ENCODE assay signal across 17 cellular contexts in the genomic region with DNA sequence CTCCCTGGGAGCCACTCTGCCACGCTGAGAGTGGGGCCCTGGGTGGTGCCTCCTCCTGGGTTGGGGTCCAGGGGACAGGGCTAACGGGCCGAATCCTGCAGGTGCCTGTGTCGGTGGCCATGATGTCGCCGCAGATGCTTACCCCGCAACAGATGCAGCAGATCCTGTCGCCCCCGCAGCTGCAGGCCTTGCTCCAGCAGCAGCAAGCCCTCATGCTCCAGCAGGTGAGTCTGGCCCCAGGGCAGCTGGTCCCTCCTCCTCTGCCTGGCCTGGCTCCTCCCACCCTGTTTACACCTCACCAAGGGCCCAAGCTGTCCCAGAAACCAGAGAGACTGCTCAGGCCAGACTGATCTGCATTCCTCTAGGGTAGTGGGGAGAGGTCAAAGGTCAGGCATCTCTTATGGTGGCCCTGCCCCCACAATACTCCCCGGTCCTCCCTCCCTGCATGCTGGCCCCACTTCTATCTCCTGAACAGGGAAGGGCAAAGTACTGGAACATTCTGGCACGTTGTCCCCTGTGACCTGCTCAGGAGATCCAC. TPM values are rescaled to one million over a fixed set of nuclear protein-coding genes. Genes with fewer than 3 reads are reported as not detected.
DNase-seq lines count a peak whose midpoint lies in the region; ATAC-seq, FAIRE-seq and TF ChIP-seq lines count a peak whose summit lies in the region.
"Had no signal": no experiment of that assay in that cellular context is flagged by ENCODE, and none has a peak within 500 bp of the region (broad histone marks: within the 10 kb centered on the region; RNA-seq: fewer than 3 reads in every experiment).

No MANE protein-coding gene starts in this region.

- TF ChIP-seq CTCF in breast epithelium (IDR thresholded peaks at IDR 0.05) (no peak), MCF 10A (IDR thresholded peaks at IDR 0.05; ENCODE audit: unreplicated experiment) (no peak), K562 (IDR thresholded peaks at IDR 0.05 in 2 of 3, conservative IDR thresholded peaks at IDR 0.05 in 1 of 3; ENCODE audit: insufficient read depth in 2 of 3, low read depth in 1 of 3, low read length in 3 of 3) (no peak), left lung (IDR thresholded peaks at IDR 0.05) (no peak), type B pancreatic cell (conservative IDR thresholded peaks at IDR 0.05) (no peak)

- H3K36me3 ChIP-seq in breast epithelium (peaks cover under 1% of the 10 kb centered on the region), K562 (ENCODE audit: control insufficient read depth, insufficient read depth, low read length) (peaks cover 20% of the 10 kb centered on the region; the same call in 2 of the 3 replicates), left lung (peaks cover 0 to 46% of the 10 kb centered on the region in 2 donors)

- DNase-seq in breast epithelium (ENCODE audit: low spot score in 2 of 2) (peak; percentile 71 to 76), MCF 10A (ENCODE audit: unreplicated experiment) (no peak), K562 (ENCODE audit: extremely low read depth in 1 of 4, low spot score in 3 of 4) (no peak), left lung (no peak), type B pancreatic cell (ENCODE audit: extremely low spot score, unreplicated experiment) (no peak)
- no peak for DNase-seq in activated T-cell treated with anti-CD3 and anti-CD28 coated beads, Interleukin-2, amount 50 U/mL, for 24 hours
- no peak for DNase-seq in stimulated activated CD4-positive, alpha-beta T cell treated with anti-CD3 and anti-CD28 coated beads, Interleukin-15, amount 100 ng/mL, for 24 hours
- DNase-seq: activated CD4-positive, CD25-positive, alpha-beta regulatory T cell treated with anti-CD3 and anti-CD28 coated beads, Interleukin-2, amount 50 U/mL, for 72 hours; activated CD8-positive, alpha-beta memory T cell treated with anti-CD3 and anti-CD28 coated beads, Interleukin-2, amount 50 U/mL, for 4 hours; caudate nucleus; PC-3; T-cell had no signal

- ATAC-seq in K562: peak; percentile 56
- ATAC-seq in left lung: peak; percentile 71
- no peak for ATAC-seq in HG02852 (IDR thresholded peaks at IDR 0.05; ENCODE audit: unreplicated experiment)
- ATAC-seq: PC-3, T-cell had no signal

- H3K9me3 ChIP-seq in breast epithelium (no peaks in the 10 kb centered on the region), K562 (replicated peaks; ENCODE audit: control insufficient read depth, insufficient read depth, low read depth, low read length) (no peaks in the 10 kb centered on the region), left lung (no peaks in the 10 kb centered on the region)
- H3K9me3 ChIP-seq: HAP-1 had no signal

- peaks cover 16% of the 10 kb centered on the region for H3K36me3 Mint-ChIP-seq in MCF 10A (ENCODE audit: insufficient read depth, unreplicated experiment)
- H3K36me3 Mint-ChIP-seq in type B pancreatic cell: peaks cover 15% of the 10 kb centered on the region
- peaks cover 29% of the 10 kb centered on the region for H3K36me3 Mint-ChIP-seq in activated T-cell treated with anti-CD3 and anti-CD28 coated beads, Interleukin-2, amount 50 U/mL, for 24 hours (ENCODE audit: low read depth)

- in situ Hi-C loops in K562 (cut with MboI): no loop called here

- no peak overlapping the region for H3K4me3 ChIP-seq in breast epithelium
- H3K4me3 ChIP-seq in K562: no peak overlapping the region
- H3K4me3 ChIP-seq in left lung: no peak overlapping the region
- H3K4me3 ChIP-seq: HAP-1 had no signal

- no peaks in the 10 kb centered on the region for H3K9me3 Mint-ChIP-seq in MCF 10A (ENCODE audit: unreplicated experiment)
- H3K9me3 Mint-ChIP-seq in type B pancreatic cell: no peaks in the 10 kb centered on the region
- H3K9me3 Mint-ChIP-seq in activated T-cell treated with anti-CD3 and anti-CD28 coated beads, Interleukin-2, amount 50 U/mL, for 24 hours: no peaks in the 10 kb centered on the region
- H3K9me3 Mint-ChIP-seq: activated naive CD4-positive, alpha-beta T cell treated with anti-CD3 and anti-CD28 coated beads, Interleukin-2, amount 50 U/mL, for 24 hours; neural crest cell; T-cell had no signal

- peak overlapping the region in 1 of 2 experiments; percentile 15; a peak in 1 of 4 replicates for H3K9ac ChIP-seq in K562 (ENCODE audit: insufficient read depth in 1 of 2, low read depth in 2 of 2, low read length in 2 of 2)

- H3K4me1 Mint-ChIP-seq in MCF 10A (ENCODE audit: insufficient read depth, unreplicated experiment) (peaks cover 15% of the 10 kb centered on the region), type B pancreatic cell (ENCODE audit: unreplicated experiment) (peaks cover 58% of the 10 kb centered on the region)
- no peaks in the 10 kb centered on the region for H3K4me1 Mint-ChIP-seq in activated T-cell treated with anti-CD3 and anti-CD28 coated beads, Interleukin-2, amount 50 U/mL, for 24 hours (ENCODE audit: low read depth)
- H3K4me1 Mint-ChIP-seq: activated naive CD4-positive, alpha-beta T cell treated with anti-CD3 and anti-CD28 coated beads, Interleukin-2, amount 50 U/mL, for 24 hours had no signal

- no TSS peak for BruUV-seq in MCF 10A (replicated peaks; lab: Mats Ljungman, UMichigan)
- no TSS peak for BruUV-seq in K562 (replicated peaks; lab: Mats Ljungman, UMichigan)

- H3K27ac Mint-ChIP-seq in MCF 10A (ENCODE audit: low read depth, unreplicated experiment) (no peak overlapping the region), type B pancreatic cell (peak overlapping the region; percentile 76)
- no peak overlapping the region for H3K27ac Mint-ChIP-seq in activated T-cell treated with anti-CD3 and anti-CD28 coated beads, Interleukin-2, amount 50 U/mL, for 24 hours
- H3K27ac Mint-ChIP-seq: activated naive CD4-positive, alpha-beta T cell treated with anti-CD3 and anti-CD28 coated beads, Interleukin-2, amount 50 U/mL, for 24 hours; T-cell had no signal

- H3K27me3 ChIP-seq in breast epithelium (no peaks in the 10 kb centered on the region), K562 (ENCODE audit: control insufficient read depth in 2 of 2, insufficient read depth in 2 of 2, low read length in 2 of 2) (no peaks in the 10 kb centered on the region), left lung (no peaks in the 10 kb centered on the region)

- no peak for FAIRE-seq in K562 (lab: Jason Lieb, UNC)
- FAIRE-seq: endometrium had no signal

- H3K4me1 ChIP-seq in breast epithelium: peaks cover 0 to 3% of the 10 kb centered on the region in 2 donors
- peaks cover under 1 to 16% of the 10 kb centered on the region in 2 experiments; a peak in 1 of 5 replicates for H3K4me1 ChIP-seq in K562 (replicated peaks in 1 of 2; ENCODE audit: control insufficient read depth in 2 of 2, insufficient read depth in 2 of 2, low read length in 2 of 2)
- H3K4me1 ChIP-seq in left lung: no peaks in the 10 kb centered on the region
- H3K4me1 ChIP-seq: HAP-1 had no signal

- intact Hi-C loops in breast epithelium (cut with DNase I; ENCODE audit: low total_unique reads): loop anchor here (10.0 kb wide), 1 partner anchor 120 kb away; no protein-coding TSS in a partner anchor
- intact Hi-C loops in MCF 10A (cut with micrococcal nuclease): no loop called here
- intact Hi-C loops in K562 (cut with micrococcal nuclease): no loop called here
- intact Hi-C loops in left lung (cut with DNase I): no loop called here

- CTCF ChIA-PET in MCF 10A (lab: Yijun Ruan, JAX): interaction anchor here (1.2 to 1.5 kb wide), 2 partner anchors 164 to 216 kb away, joined by 3 to 6 read pairs; no protein-coding TSS in a partner anchor
- CTCF ChIA-PET in K562 (lab: Yijun Ruan, JAX; ENCODE audit: low intra/inter-chr PET ratio): no interaction called here

- H3K9me1 ChIP-seq in K562 (ENCODE audit: control insufficient read depth, insufficient read depth, low read length): no peaks in the 10 kb centered on the region

- H3K27ac ChIP-seq in breast epithelium: peak overlapping the region; percentile 40 to 48
- no peak overlapping the region for H3K27ac ChIP-seq in K562 (ENCODE audit: extremely low read depth, low read depth, low read length)
- no peak overlapping the region for H3K27ac ChIP-seq in left lung

- TF ChIP-seq POLR2A in breast epithelium (IDR thresholded peaks at IDR 0.05) (no peak), K562 (conservative IDR thresholded peaks at IDR 0.05) (no peak)

- H2AFZ ChIP-seq in K562 (ENCODE audit: low read depth, low read length): no peak overlapping the region

- TF ChIP-seq RAD21 in K562 (CRISPR knock-in tag; conservative IDR thresholded peaks at IDR 0.05 in 1 of 2, IDR thresholded peaks at IDR 0.05 in 1 of 2): no peak

- 82% methylated on average over 11 of the region's 11 CpGs for WGBS in K562 (ENCODE audit: insufficient coverage, low coverage, missing lambda C conversion rate)

- H3K4me2 ChIP-seq in K562 (ENCODE audit: insufficient read depth, low read length): no peak overlapping the region

- 0 out of 2 replicates have a peak, but pooled peaks cover 3% of the 10 kb centered on the region for H4K20me1 ChIP-seq in K562 (replicated peaks; ENCODE audit: control insufficient read depth, insufficient read depth, low read length)

- H3K4me3 Mint-ChIP-seq in MCF 10A (ENCODE audit: unreplicated experiment) (no peak overlapping the region), type B pancreatic cell (no peak overlapping the region)
- H3K4me3 Mint-ChIP-seq in activated T-cell treated with anti-CD3 and anti-CD28 coated beads, Interleukin-2, amount 50 U/mL, for 24 hours: no peak overlapping the region
- H3K4me3 Mint-ChIP-seq: activated naive CD4-positive, alpha-beta T cell treated with anti-CD3 and anti-CD28 coated beads, Interleukin-2, amount 50 U/mL, for 24 hours; neural crest cell; T-cell had no signal

- POLR2A ChIA-PET in MCF 10A (lab: Yijun Ruan, JAX) (no interaction called here), K562 (lab: Yijun Ruan, JAX) (no interaction called here)

- H3K27me3 Mint-ChIP-seq in MCF 10A (ENCODE audit: insufficient read depth, unreplicated experiment) (no peaks in the 10 kb centered on the region), type B pancreatic cell (no peaks in the 10 kb centered on the region)
- no peaks in the 10 kb centered on the region for H3K27me3 Mint-ChIP-seq in activated T-cell treated with anti-CD3 and anti-CD28 coated beads, Interleukin-2, amount 50 U/mL, for 24 hours
- H3K27me3 Mint-ChIP-seq: activated naive CD4-positive, alpha-beta T cell treated with anti-CD3 and anti-CD28 coated beads, Interleukin-2, amount 50 U/mL, for 24 hours; T-cell had no signal

- no peak for TF ChIP-seq EP300 in K562 (IDR thresholded peaks at IDR 0.05; ENCODE audit: low read length)

- H3K79me2 ChIP-seq in K562 (ENCODE audit: control insufficient read depth, insufficient read depth, low read length): no peaks in the 10 kb centered on the region

RNA-seq across cellular contexts. Expression of gene FOXP4, which starts 38.6 kb away (rescaled TPM):
- total RNA-seq in breast epithelium (10 to 100 TPM in 1 of 3 donors, 1 to 10 TPM in 2; 5.1 to 11.0 (median 5.6) TPM), MCF 10A (2022) (16.5 and 18.4 TPM in 2 replicates), K562 (2014; rRNA removed) (3.4 and 5.9 TPM in 2 replicates), K562 (2014; rRNA removed; fragmentation: Illumina TruSeq; extraction: Trizol) (0.70 and 1.1 TPM in 2 replicates), K562 (2015; rRNA removed; fragmentation: Illumina TruSeq; extraction: Trizol) (2.3 TPM in 2 replicates), K562 (2021) (26.7 and 29.4 TPM in 2 replicates), left lung (10 to 100 TPM; 26.9 to 33.7 TPM), type B pancreatic cell (ENCODE audit: low replicate concordance) (62.2 and 100 TPM in 2 replicates)
- total RNA-seq in K562 (2011; cell fraction: chromatin; rRNA removed; ENCODE audit: low replicate concordance): 5.5 and 10.3 TPM in 2 replicates
- total RNA-seq in K562 (2011; cell fraction: nucleolus; rRNA removed): 4.9 and 8.2 TPM in 2 replicates
- total RNA-seq in K562 (2011; cell fraction: nucleoplasm; rRNA removed): 5.6 and 10.2 TPM in 2 replicates
- polyA plus RNA-seq in K562 (2011; rRNA removed) (1.2 and 2.9 TPM in 2 replicates), K562 (2014; fragmentation: Illumina TruSeq; extraction: Trizol) (5.9 and 13.8 TPM in 2 replicates), K562 (2014; fragmentation: Nextera tagmentation; extraction: Ambion mirVana) (under 1 TPM; 0.11 TPM), K562 (2014; rRNA removed) (6.7 and 7.4 TPM in 2 replicates)
- polyA plus RNA-seq in K562 (2011; cell fraction: cytosol; rRNA removed): 1.5 and 3.9 TPM in 2 replicates
- polyA plus RNA-seq in K562 (2011; cell fraction: nucleus; rRNA removed): 4.4 and 9.6 TPM in 2 replicates
- polyA plus RNA-seq in K562 (2012): 17.6 and 30.3 TPM in 2 replicates
- polyA minus RNA-seq in K562 (2011; rRNA and poly(A)+ RNA removed): 0.87 and 1.4 TPM in 2 replicates
- polyA minus RNA-seq in K562 (2011; cell fraction: cytosol; rRNA and poly(A)+ RNA removed): 7.2 and 14.0 TPM in 2 replicates
- polyA minus RNA-seq in K562 (2011; cell fraction: nucleus; rRNA and poly(A)+ RNA removed): 2.9 and 4.7 TPM in 2 replicates

RNA-seq across cellular contexts. Expression of gene MDFI, which starts 53.5 kb away (rescaled TPM):
- total RNA-seq in breast epithelium (10 to 100 TPM; 26.7 to 75.8 (median 36.1) TPM), MCF 10A (2022) (39.1 and 59.1 TPM in 2 replicates), K562 (2014; rRNA removed) (not detected in 2 replicates), K562 (2014; rRNA removed; fragmentation: Illumina TruSeq; extraction: Trizol) (not detected in 2 replicates), K562 (2015; rRNA removed; fragmentation: Illumina TruSeq; extraction: Trizol) (not detected in 2 replicates), K562 (2021) (not detected in 2 replicates), left lung (10 to 100 TPM; 25.9 to 45.9 TPM), type B pancreatic cell (ENCODE audit: low replicate concordance) (53.9 and 94.5 TPM in 2 replicates)
- total RNA-seq in K562 (2011; cell fraction: chromatin; rRNA removed; ENCODE audit: low replicate concordance): not detected in 2 replicates
- total RNA-seq in K562 (2011; cell fraction: nucleolus; rRNA removed): not detected in 2 replicates
- not detected in 2 replicates for total RNA-seq in K562 (2011; cell fraction: nucleoplasm; rRNA removed)
- polyA plus RNA-seq in K562 (2011; rRNA removed) (not detected in 2 replicates), K562 (2014; fragmentation: Illumina TruSeq; extraction: Trizol) (not detected in 2 replicates), K562 (2014; fragmentation: Nextera tagmentation; extraction: Ambion mirVana) (not detected), K562 (2014; rRNA removed) (not detected in 2 replicates)
- not detected in 2 replicates for polyA plus RNA-seq in K562 (2011; cell fraction: cytosol; rRNA removed)
- polyA plus RNA-seq in K562 (2011; cell fraction: nucleus; rRNA removed): not detected in 2 replicates
- not detected in 2 replicates for polyA plus RNA-seq in K562 (2012)
- not detected in 2 replicates for polyA minus RNA-seq in K562 (2011; rRNA and poly(A)+ RNA removed)
- not detected in 2 replicates for polyA minus RNA-seq in K562 (2011; cell fraction: cytosol; rRNA and poly(A)+ RNA removed)
- polyA minus RNA-seq in K562 (2011; cell fraction: nucleus; rRNA and poly(A)+ RNA removed): not detected in 2 replicates
- total RNA-seq: T-cell had no signal

Comparison
In these comparisons a context has a peak if more than half of its experiments do, and no peak if none do; other contexts are left out.
1. DNase-seq: peak in breast epithelium (2 of 2); none in MCF 10A (single experiment), K562 (0 of 4), left lung (0 of 2), type B pancreatic cell (single experiment), activated T-cell treated with anti-CD3 and anti-CD28 coated beads, Interleukin-2, amount 50 U/mL, for 24 hours (single experiment) and stimulated activated CD4-positive, alpha-beta T cell treated with anti-CD3 and anti-CD28 coated beads, Interleukin-15, amount 100 ng/mL, for 24 hours (single experiment).
2. H3K27ac ChIP-seq: peak in breast epithelium (2 of 2); none in K562 (single experiment) and left lung (0 of 2).
3. RNA of gene MDFI, which starts 53.5 kb away (total RNA-seq): 53.9 to 94.5 TPM in type B pancreatic cell, 39.1 to 59.1 TPM in MCF 10A, 25.9 to 45.9 TPM in left lung and 26.7 to 75.8 TPM in breast epithelium; not detected in K562; every median in the first group is over 10 times any median in the second.